In the genomic region with DNA sequence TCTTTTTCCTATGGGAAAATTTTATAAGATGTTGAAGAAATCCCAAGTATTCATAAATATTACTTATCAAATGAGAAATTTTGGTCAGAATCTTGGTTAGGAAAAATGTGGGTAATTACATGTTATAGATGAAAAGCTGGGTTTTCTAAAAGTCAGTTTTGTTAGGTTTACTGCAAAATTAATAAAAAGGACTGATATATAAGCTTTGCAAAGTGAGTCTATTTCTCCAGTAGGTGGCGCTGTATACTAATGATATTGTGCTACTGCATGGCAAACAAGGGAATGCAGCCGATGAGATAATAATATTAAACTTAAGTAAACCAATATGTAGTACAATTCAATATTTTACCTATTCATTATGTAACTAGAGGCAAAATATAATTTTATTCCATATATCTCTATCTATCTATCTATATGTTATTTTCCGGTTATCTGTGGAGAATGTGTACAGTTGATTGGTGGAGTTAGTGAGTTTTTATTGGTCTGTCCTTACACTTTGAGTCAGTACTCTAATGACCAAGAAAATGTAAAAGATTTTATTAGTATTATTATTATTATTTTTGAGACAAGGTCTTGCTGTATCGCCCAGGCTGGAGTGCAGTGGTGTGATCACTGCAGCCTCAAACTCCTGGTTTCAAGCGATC, we compare ENCODE assay signal across 8 cellular contexts. TPM values are rescaled to one million over a fixed set of nuclear protein-coding genes. Genes with fewer than 3 reads are reported as not detected.
DNase-seq lines count a peak whose midpoint lies in the region; ATAC-seq, FAIRE-seq and TF ChIP-seq lines count a peak whose summit lies in the region.

No MANE protein-coding gene starts in this region.

- ATAC-seq in HG02759 (IDR thresholded peaks at IDR 0.05; ENCODE audit: unreplicated experiment) (peak; percentile 67), gastroesophageal sphincter (no peak), sciatic nerve (peak; percentile 59), HG03135 (IDR thresholded peaks at IDR 0.05; ENCODE audit: unreplicated experiment) (no peak)

- no peaks in the 10 kb centered on the region for H3K36me3 Mint-ChIP-seq in activated CD4-positive, alpha-beta T cell treated with anti-CD3 and anti-CD28 coated beads, Interleukin-2, amount 10 ng/mL, durations not matched to agents 24 days and 14 days (ENCODE audit: low read depth)

- H3K9me3 ChIP-seq in gastroesophageal sphincter, result peaks cover 0 to 2% (median 0%) of the 10 kb centered on the region in 3 donors

- no peaks in the 10 kb centered on the region for H3K27me3 Mint-ChIP-seq in activated CD4-positive, alpha-beta T cell treated with anti-CD3 and anti-CD28 coated beads, Interleukin-2, amount 10 ng/mL, durations not matched to agents 24 days and 14 days

- FAIRE-seq in TTC549 (lab: Jason Lieb, UNC), result peak; percentile 84

- H3K4me1 ChIP-seq in gastroesophageal sphincter, result no peaks in the 10 kb centered on the region

- WGBS in gastroesophageal sphincter (ENCODE audit: low coverage in 1 of 2), 2 donors, result 56% methylated on average over 5 of the region's 5 CpGs

- H3K4me3 Mint-ChIP-seq in activated CD4-positive, alpha-beta T cell treated with anti-CD3 and anti-CD28 coated beads, Interleukin-2, amount 10 ng/mL, durations not matched to agents 24 days and 14 days, result no peak overlapping the region

- peaks cover 5% of the 10 kb centered on the region for H3K9me3 Mint-ChIP-seq in activated CD4-positive, alpha-beta T cell treated with anti-CD3 and anti-CD28 coated beads, Interleukin-2, amount 10 ng/mL, durations not matched to agents 24 days and 14 days

- no peak overlapping the region for H3K27ac Mint-ChIP-seq in activated CD4-positive, alpha-beta T cell treated with anti-CD3 and anti-CD28 coated beads, Interleukin-2, amount 10 ng/mL, durations not matched to agents 24 days and 14 days

- H3K4me1 Mint-ChIP-seq in activated CD4-positive, alpha-beta T cell treated with anti-CD3 and anti-CD28 coated beads, Interleukin-2, amount 10 ng/mL, durations not matched to agents 24 days and 14 days, result no peaks in the 10 kb centered on the region

- no peak overlapping the region for H3K27ac ChIP-seq in gastroesophageal sphincter

- H3K36me3 ChIP-seq in gastroesophageal sphincter, result no peaks in the 10 kb centered on the region

- intact Hi-C loops in activated CD4-positive, alpha-beta T cell treated with anti-CD3 and anti-CD28 coated beads, Interleukin-2, amount 10 ng/mL, durations not matched to agents 24 days and 14 days (cut with micrococcal nuclease), result no loop called here
- intact Hi-C loops in sciatic nerve (cut with DNase I), result no loop called here

- DNase-seq in activated CD4-positive, alpha-beta T cell treated with anti-CD3 and anti-CD28 coated beads, Interleukin-2, amount 10 ng/mL, durations not matched to agents 24 days and 14 days, result peak; percentile 65
- DNase-seq in activated CD4-positive, alpha-beta T cell treated with anti-CD3 and anti-CD28 coated beads, Interleukin-2, amount 50 U/mL, for 4 hours, result no peak
- DNase-seq in NCI-H1930 (lab: John Stamatoyannopoulos, UW) (peak; percentile 26 to 54), sciatic nerve (ENCODE audit: low spot score) (no peak)

- no peaks in the 10 kb centered on the region for H3K27me3 ChIP-seq in gastroesophageal sphincter

- TF ChIP-seq EP300 in gastroesophageal sphincter (IDR thresholded peaks at IDR 0.05), result no peak

- peak; percentile 55 to 73 (median 62) for TF ChIP-seq CTCF in gastroesophageal sphincter (IDR thresholded peaks at IDR 0.05)

- TF ChIP-seq POLR2A in gastroesophageal sphincter (IDR thresholded peaks at IDR 0.05), result no peak

- no peak overlapping the region for H3K4me3 ChIP-seq in gastroesophageal sphincter

RNA-seq across cellular contexts. Expression of gene MIPOL1, which starts 32.9 kb away (rescaled TPM):
- not detected in 2 replicates for total RNA-seq in activated CD4-positive, alpha-beta T cell treated with anti-CD3 and anti-CD28 coated beads, Interleukin-2, amount 10 ng/mL, durations not matched to agents 24 days and 14 days
- total RNA-seq in gastroesophageal sphincter (10 to 100 TPM; 10.6 to 32.8 (median 19.4) TPM), sciatic nerve (25.8 TPM)

RNA-seq across cellular contexts. Expression of gene SLC25A21, which starts 58.3 kb away (rescaled TPM):
- total RNA-seq in activated CD4-positive, alpha-beta T cell treated with anti-CD3 and anti-CD28 coated beads, Interleukin-2, amount 10 ng/mL, durations not matched to agents 24 days and 14 days, result not detected in 2 replicates
- 1 to 10 TPM in 3 of 4 donors, under 1 TPM in 1; 0.40 to 1.5 (median 1.3) TPM for total RNA-seq in gastroesophageal sphincter
- total RNA-seq in sciatic nerve, result 1.4 TPM

Comparison
In these comparisons a context has a peak if more than half of its experiments do, and no peak if none do; other contexts are left out.
1. DNase-seq: peak in activated CD4-positive, alpha-beta T cell treated with anti-CD3 and anti-CD28 coated beads, Interleukin-2, amount 10 ng/mL, durations not matched to agents 24 days and 14 days (single experiment) and NCI-H1930 (2 of 2); none in activated CD4-positive, alpha-beta T cell treated with anti-CD3 and anti-CD28 coated beads, Interleukin-2, amount 50 U/mL, for 4 hours (0 of 2) and sciatic nerve (single experiment).
2. ATAC-seq: peak in HG02759 (single experiment) and sciatic nerve (single experiment); none in gastroesophageal sphincter (single experiment) and HG03135 (single experiment).
3. RNA of gene MIPOL1, which starts 32.9 kb away (total RNA-seq): 25.8 TPM in sciatic nerve (single experiment) and 10.6 to 32.8 TPM in gastroesophageal sphincter; not detected in activated CD4-positive, alpha-beta T cell treated with anti-CD3 and anti-CD28 coated beads, Interleukin-2, amount 10 ng/mL, durations not matched to agents 24 days and 14 days; every median in the first group is over 10 times any median in the second.